In the genomic region with DNA sequence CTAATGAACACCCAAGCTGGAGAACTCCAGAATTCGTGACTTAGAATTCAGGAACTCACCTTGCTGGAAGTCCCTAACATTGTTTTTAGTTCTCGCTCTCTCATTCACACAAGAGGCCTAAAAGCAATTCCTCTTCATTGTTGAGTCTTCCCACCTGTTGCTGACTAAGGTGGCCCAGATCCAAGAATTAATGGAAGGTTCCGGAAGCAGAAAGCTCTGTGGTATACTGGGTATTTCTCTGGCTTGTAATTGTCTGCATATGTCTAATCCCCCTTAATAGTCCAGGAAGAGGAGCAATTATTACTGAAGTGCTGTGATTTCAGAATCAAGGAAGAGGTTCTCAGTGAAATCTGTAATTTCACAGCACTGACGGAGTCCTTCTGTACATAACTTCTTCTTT, we compare ENCODE assay signal across 23 cellular contexts. TPM values are rescaled to one million over a fixed set of nuclear protein-coding genes. Genes with fewer than 3 reads are reported as not detected.
A peak's percentile ranks its signal among the peaks of the same experiment; 100 is the strongest.
DNase-seq lines count a peak whose midpoint lies in the region; FAIRE-seq and TF ChIP-seq lines count a peak whose summit lies in the region.
"Had no signal": no experiment of that assay in that cellular context is flagged by ENCODE, and none has a peak within 500 bp of the region (broad histone marks: within the 10 kb centered on the region; RNA-seq: fewer than 3 reads in every experiment).

No MANE protein-coding gene starts in this region.

- H3K4me1 ChIP-seq in mammary epithelial cell (ENCODE audit: insufficient read depth, low read length) (no peaks in the 10 kb centered on the region), urinary bladder (ENCODE audit: insufficient read depth) (no peaks in the 10 kb centered on the region), MM.1S (ENCODE audit: low read length) (no peaks in the 10 kb centered on the region)
- H3K4me1 ChIP-seq: neural progenitor cell had no signal

- peak; percentile 24 for DNase-seq in NCI-H345 (lab: John Stamatoyannopoulos, UW)
- no peak for DNase-seq in NCI-H345 treated with DMSO at 0.1 percent for 48 hours (lab: John Stamatoyannopoulos, UW; ENCODE audit: unreplicated experiment)
- peak; percentile 89 for DNase-seq in NCI-H2107 treated with DMSO at 0.1 percent for 48 hours (lab: John Stamatoyannopoulos, UW; ENCODE audit: unreplicated experiment)
- DNase-seq in mammary epithelial cell: peak; percentile 29
- DNase-seq in GM19239 (ENCODE audit: insufficient read length, low spot score): no peak
- no peak for DNase-seq in HuH-7 (ENCODE audit: low spot score)
- no peak for DNase-seq in MM.1S
- DNase-seq: activated effector memory CD4-positive, alpha-beta T cell treated with Interleukin-2 at 50 U/mL for 16 hours; C1 segment of cervical spinal cord; DMS 273 treated with DMSO at 0.1 percent for 48 hours; effector memory CD8-positive, alpha-beta T cell; GOT3; hippocampal formation; kidney; mesendoderm; NCI-H2029; SIG-M5; stimulated activated naive CD8-positive, alpha-beta T cell treated with anti-CD3 and anti-CD28 coated beads, Interleukin-15, Interleukin-2, amounts not matched to agents 100 U/mL and 50 U/mL, for 24 hours had no signal

- H3F3A ChIP-seq in MM.1S (ENCODE audit: insufficient read depth, low read length): no peaks in the 10 kb centered on the region

- no TSS peak for BruUV-seq in mammary epithelial cell (replicated peaks; lab: Mats Ljungman, UMichigan)

- H3K27ac ChIP-seq in mammary epithelial cell (ENCODE audit: insufficient read depth, low read depth, low read length) (no peak overlapping the region), urinary bladder (ENCODE audit: low read depth) (peak overlapping the region; percentile 23), MM.1S (ENCODE audit: low read length) (no peak overlapping the region)
- H3K27ac ChIP-seq: neural progenitor cell had no signal

- H4K20me1 ChIP-seq in mammary epithelial cell (ENCODE audit: insufficient read depth, low read length) (no peaks in the 10 kb centered on the region), MM.1S (ENCODE audit: insufficient read depth, low read length) (no peaks in the 10 kb centered on the region)

- H3K9me3 ChIP-seq in mammary epithelial cell (replicated peaks; ENCODE audit: insufficient read depth, low read length) (no peaks in the 10 kb centered on the region), MM.1S (replicated peaks; ENCODE audit: insufficient read depth, low read length) (no peaks in the 10 kb centered on the region)

- H3K9ac ChIP-seq in mammary epithelial cell (ENCODE audit: insufficient read depth, low read length): no peak overlapping the region
- H3K9ac ChIP-seq in MM.1S (ENCODE audit: low read length): no peak overlapping the region
- H3K9ac ChIP-seq: neural progenitor cell had no signal

- H3K4me3 ChIP-seq in mammary epithelial cell (replicated peaks in 1 of 3; ENCODE audit: insufficient read depth in 1 of 3, low read depth in 2 of 3, low read length in 3 of 3): no peak overlapping the region
- no peak overlapping the region for H3K4me3 ChIP-seq in urinary bladder (ENCODE audit: low read depth, low read length)
- no peak overlapping the region for H3K4me3 ChIP-seq in MM.1S (ENCODE audit: low read length)
- H3K4me3 ChIP-seq: K562, neural progenitor cell had no signal

- no peaks in the 10 kb centered on the region for H3K36me3 ChIP-seq in mammary epithelial cell (ENCODE audit: insufficient read depth, low read length)
- H3K36me3 ChIP-seq in urinary bladder (ENCODE audit: insufficient read depth): no peaks in the 10 kb centered on the region
- no peaks in the 10 kb centered on the region for H3K36me3 ChIP-seq in MM.1S (replicated peaks; ENCODE audit: insufficient read depth, low read length)
- H3K36me3 ChIP-seq: neural progenitor cell had no signal

- TF ChIP-seq CTCF in mammary epithelial cell (conservative IDR thresholded peaks at IDR 0.05 in 1 of 2, IDR thresholded peaks at IDR 0.05 in 1 of 2; ENCODE audit: extremely low read depth in 1 of 2, insufficient read depth in 1 of 2, low read depth in 1 of 2, low read length in 2 of 2) (no peak), MM.1S (IDR thresholded peaks at IDR 0.05; ENCODE audit: low read length) (no peak)

- in situ Hi-C loops in mammary epithelial cell (cut with MboI; ENCODE audit: low sequenced_read_pairs in 2 of 2): no loop called here

- dilution Hi-C loops in mammary epithelial cell (cut with HindIII; ENCODE audit: low sequenced_read_pairs): no loop called here

- no peaks in the 10 kb centered on the region for H3K9me2 ChIP-seq in MM.1S (replicated peaks; ENCODE audit: insufficient read depth, low read length)

- H3K79me2 ChIP-seq in mammary epithelial cell (ENCODE audit: insufficient read depth, low read length) (no peaks in the 10 kb centered on the region), MM.1S (ENCODE audit: low read length) (no peaks in the 10 kb centered on the region)

- WGBS in mammary epithelial cell (ENCODE audit: low coverage, missing lambda C conversion rate): 62% methylated on average over 4 of the region's 4 CpGs
- WGBS in urinary bladder: 45% methylated on average over 4 of the region's 4 CpGs

- no peak overlapping the region for H2AFZ ChIP-seq in mammary epithelial cell (ENCODE audit: low read depth, low read length)
- H2AFZ ChIP-seq in MM.1S (ENCODE audit: low read length): no peak overlapping the region
- H2AFZ ChIP-seq: neural progenitor cell had no signal

- intact Hi-C loops in mammary epithelial cell (cut with micrococcal nuclease): no loop called here

- H3K4me2 ChIP-seq in mammary epithelial cell (ENCODE audit: insufficient read depth, low read depth, low read length) (no peak overlapping the region), MM.1S (ENCODE audit: low read depth, low read length) (no peak overlapping the region)
- H3K4me2 ChIP-seq: neural progenitor cell had no signal

- CTCF ChIA-PET in mammary epithelial cell (lab: Charles Lee; ENCODE audit: low non-redundant PET): no interaction called here

- H3K27me3 ChIP-seq in mammary epithelial cell (ENCODE audit: insufficient read depth, low read length) (peaks cover 1% of the 10 kb centered on the region), MM.1S (replicated peaks; ENCODE audit: insufficient read depth, low read length) (no peaks in the 10 kb centered on the region)

- FAIRE-seq in GM19239 (lab: Jason Lieb, UNC): no peak
- FAIRE-seq: A204.1, K562, kidney had no signal

RNA-seq across cellular contexts. Expression of gene TMEM233, which starts 31.4 kb away (rescaled TPM):
- total RNA-seq in mammary epithelial cell (not detected), urinary bladder (1.4 TPM)
- polyA plus RNA-seq in mammary epithelial cell (not detected), urinary bladder (0.61 TPM)
- not detected for polyA minus RNA-seq in mammary epithelial cell
- total RNA-seq: activated CD8-positive, alpha-beta memory T cell treated with anti-CD3 and anti-CD28 coated beads for 36 hours had no signal

RNA-seq across cellular contexts. Expression of gene PRKAB1, which starts 43.0 kb away (rescaled TPM):
- total RNA-seq in mammary epithelial cell (10 to 100 TPM; 21.8 to 33.4 TPM), urinary bladder (15.6 TPM)
- polyA plus RNA-seq in mammary epithelial cell (18.3 TPM), urinary bladder (27.9 TPM)
- polyA minus RNA-seq in mammary epithelial cell: 31.1 TPM

Comparison
In these comparisons a context has a peak if more than half of its experiments do, and no peak if none do; other contexts are left out.
1. DNase-seq: peak in NCI-H345 (single experiment), NCI-H2107 treated with DMSO at 0.1 percent for 48 hours (single experiment) and mammary epithelial cell (single experiment); none in NCI-H345 treated with DMSO at 0.1 percent for 48 hours (single experiment), GM19239 (single experiment), HuH-7 (single experiment) and MM.1S (single experiment).